Comparison of ENCODE assay signal across 8 cellular contexts in genomic region chr10:73096452-73097304, GRCh38. TPM values are rescaled to one million over a fixed set of nuclear protein-coding genes. Genes with fewer than 3 reads are reported as not detected.
DNase-seq lines count a peak whose midpoint lies in the region; ATAC-seq and TF ChIP-seq lines count a peak whose summit lies in the region.

Gene P4HA1 (minus strand): TSS chr10:73096866. CDS start chr10:73074883, 21,983 bp downstream.

- DNase-seq in CD4-positive, alpha-beta T cell = peak; percentile 93 to 98 (median 96)
- DNase-seq in NCI-H774 (lab: John Stamatoyannopoulos, UW) (peak; percentile 95), dermis blood vessel endothelial cell (peak; percentile 98), right lobe of liver (peak; percentile 100)
- peak; percentile 96 to 98 for DNase-seq in activated CD4-positive, alpha-beta T cell treated with anti-CD3 and anti-CD28 coated beads, Interleukin-2, amount 50 U/mL, for 4 hours
- DNase-seq in stimulated activated CD4-positive, alpha-beta T cell treated with anti-CD3 and anti-CD28 coated beads, Interleukin-4, amount 100 ng/mL, for 4 hours = peak; percentile 99

- peak; percentile 84 for ATAC-seq in CD4-positive, alpha-beta T cell (ENCODE audit: poor library complexity)
- ATAC-seq in GM19397 (IDR thresholded peaks at IDR 0.05; ENCODE audit: unreplicated experiment) = peak; percentile 91
- ATAC-seq in HG03571 (IDR thresholded peaks at IDR 0.05; ENCODE audit: unreplicated experiment) = peak; percentile 89
- ATAC-seq in right lobe of liver = peak; percentile 88 to 97 (median 94)

- H3K27me3 ChIP-seq in CD4-positive, alpha-beta T cell (ENCODE audit: control insufficient read depth, insufficient read depth, low read length) = no peaks in the 10 kb centered on the region
- no peaks in the 10 kb centered on the region for H3K27me3 ChIP-seq in right lobe of liver

- peak; percentile 79 for TF ChIP-seq CTCF in CD4-positive, alpha-beta T cell (IDR thresholded peaks at IDR 0.05)
- TF ChIP-seq CTCF in right lobe of liver (IDR thresholded peaks at IDR 0.05) = peak; percentile 42 to 65 (median 54)

- H3K4me3 ChIP-seq in right lobe of liver = peak within 1 kb of the TSS; percentile 73 to 93 (median 77)

- peak within 1 kb of the TSS; percentile 89 for H3K27ac ChIP-seq in CD4-positive, alpha-beta T cell (ENCODE audit: low read depth, low read length)
- peak within 1 kb of the TSS; percentile 95 to 100 (median 98) for H3K27ac ChIP-seq in right lobe of liver

- peak within 1 kb of the TSS; percentile 94 for H3K4me3 Mint-ChIP-seq in CD4-positive, alpha-beta T cell

- H3K9me3 ChIP-seq in CD4-positive, alpha-beta T cell (ENCODE audit: control insufficient read depth, low read length) = no peaks in the 10 kb centered on the region
- H3K9me3 ChIP-seq in right lobe of liver = no peaks in the 10 kb centered on the region

- intact Hi-C loops in CD4-positive, alpha-beta T cell (cut with DNase I, micrococcal nuclease) = loop anchor here (1.0 to 5.0 kb wide), 6 partner anchors 14 to 401 kb away; partner anchors contain the start of genes CFAP70 (in 1 of the 2), DNAJC9 (in 1 of the 2), ECD (in 1 of the 2) and FAM149B1 (in 1 of the 2)
- intact Hi-C loops in right lobe of liver (cut with DNase I) = no loop called here

- H3K36me3 ChIP-seq in right lobe of liver = no peaks in the 10 kb centered on the region

- POLR2A ChIA-PET in CD4-positive, alpha-beta T cell (lab: Charles Lee) = interaction anchor here (0.6 to 4.8 kb wide), 19 partner anchors 9 to 647 kb away, joined by 3 to 49 read pairs (median 6); partner anchors contain the start of genes ANXA7, DNAJC9, ECD and FAM149B1

- peak; percentile 94 for TF ChIP-seq POLR2A in right lobe of liver (IDR thresholded peaks at IDR 0.05)

- peaks cover 0 to 12% (median 0%) of the 10 kb centered on the region in 4 donors for H3K4me1 ChIP-seq in right lobe of liver

- peaks cover 20% of the 10 kb centered on the region for H3K36me3 Mint-ChIP-seq in CD4-positive, alpha-beta T cell (ENCODE audit: low read depth)

- H3K27ac Mint-ChIP-seq in CD4-positive, alpha-beta T cell = peak within 1 kb of the TSS; percentile 87

- 0% methylated on average over 17 of the region's 75 CpGs for WGBS in right lobe of liver (ENCODE audit: insufficient coverage, low coverage, low lambda C conversion rate, missing lambda C conversion rate)

- H3K4me1 Mint-ChIP-seq in CD4-positive, alpha-beta T cell (ENCODE audit: low read depth) = peaks cover 41% of the 10 kb centered on the region

- no peaks in the 10 kb centered on the region for H3K9me3 Mint-ChIP-seq in CD4-positive, alpha-beta T cell

- CTCF ChIA-PET in CD4-positive, alpha-beta T cell (lab: Charles Lee) = interaction anchor here (0.5 to 4.3 kb wide), 19 partner anchors 13 to 742 kb away, joined by 3 to 28 read pairs (median 4); partner anchors contain the start of genes DNAJB12, ECD, FAM149B1 and MRPS16

- H3K27me3 Mint-ChIP-seq in CD4-positive, alpha-beta T cell = no peaks in the 10 kb centered on the region

RNA-seq across cellular contexts. Expression of gene P4HA1, which starts in this region (rescaled TPM):
- 1 to 10 TPM; 9.0 to 9.1 TPM for total RNA-seq in CD4-positive, alpha-beta T cell
- 81.7 and 97.4 TPM in 2 replicates for total RNA-seq in dermis blood vessel endothelial cell
- 10 to 100 TPM in 5 of 6 experiments, 1 to 10 TPM in 1; 6.2 to 67.8 (median 26.2) TPM for total RNA-seq in right lobe of liver

Comparison
In these comparisons a context has a peak if more than half of its experiments do, and no peak if none do; other contexts are left out.
1. Peak in every context shown above with its lines: DNase-seq, ATAC-seq, H3K4me3 ChIP-seq and H3K27ac ChIP-seq.
2. intact Hi-C loops: an anchor here in CD4-positive, alpha-beta T cell (1.0 to 5.0 kb wide); none called in right lobe of liver.